8 cellular contexts compared by ENCODE assay signal in the genomic region with DNA sequence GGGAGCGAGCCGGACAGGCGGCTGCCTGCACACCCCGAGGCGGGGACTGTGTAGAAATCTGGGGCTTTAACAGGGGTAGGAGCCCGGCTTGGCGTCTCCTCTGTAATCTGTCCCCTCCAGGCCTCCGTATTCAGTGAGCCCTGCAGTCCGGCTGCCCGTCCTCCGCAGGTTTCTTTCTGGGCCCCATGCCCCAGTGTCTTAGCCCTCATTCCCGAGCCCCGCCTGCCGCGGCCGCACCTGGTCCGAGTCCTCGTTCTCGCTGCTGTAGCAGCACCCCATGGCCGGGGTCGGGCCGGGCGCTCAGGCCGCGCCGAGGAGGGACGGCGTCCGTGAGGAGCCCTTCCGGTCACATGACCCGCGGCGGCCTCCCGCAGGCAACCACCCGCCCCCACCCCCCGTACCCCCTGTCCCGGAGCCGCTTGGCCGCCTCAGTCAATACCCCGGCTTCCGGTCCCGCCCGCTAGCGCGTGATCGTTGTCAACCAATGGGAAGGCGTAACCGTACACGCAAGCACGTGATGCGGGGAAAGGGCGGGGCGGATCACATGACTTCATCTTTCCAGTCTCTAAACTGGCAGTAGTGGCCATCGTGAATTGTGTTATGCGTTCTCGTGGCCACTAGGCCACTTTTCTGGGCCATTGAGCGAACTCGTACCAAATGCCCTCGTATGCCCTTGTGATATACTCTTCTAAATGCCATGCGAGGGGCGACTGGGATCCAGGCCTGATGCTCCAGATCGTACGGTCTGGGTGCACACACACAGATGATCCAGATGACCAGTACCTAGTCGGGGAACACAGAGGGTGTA. TPM values are rescaled to one million over a fixed set of nuclear protein-coding genes. Genes with fewer than 3 reads are reported as not detected.
DNase-seq lines count a peak whose midpoint lies in the region; ATAC-seq, FAIRE-seq and TF ChIP-seq lines count a peak whose summit lies in the region.

A gene (minus strand): TSS at position 352 of the 808 bp plus-strand sequence. CDS start 73 bp downstream, at position 279.

- H3K27me3 Mint-ChIP-seq in Calu3 (ENCODE audit: unreplicated experiment) (no peaks in the 10 kb centered on the region), mesothelial cell of epicardium (ENCODE audit: low read depth) (no peaks in the 10 kb centered on the region)

- H3F3A ChIP-seq in OCI-LY1 (ENCODE audit: insufficient read depth, low read length) = no peaks in the 10 kb centered on the region

- H3K36me3 ChIP-seq in HUES64 (ENCODE audit: insufficient read depth, low read length) = peaks cover 29% of the 10 kb centered on the region
- H3K36me3 ChIP-seq in OCI-LY1 (ENCODE audit: insufficient read depth, low read length) = peaks cover 35% of the 10 kb centered on the region

- peak; percentile 33 for FAIRE-seq in endometrium (lab: Jason Lieb, UNC)

- H3K27me3 ChIP-seq in HUES64 (ENCODE audit: insufficient read depth, low read length) (no peaks in the 10 kb centered on the region), OCI-LY1 (ENCODE audit: insufficient read depth, low read length) (no peaks in the 10 kb centered on the region)

- CTCF ChIA-PET in Calu3 (lab: Charles Lee) = no interaction called here

- intact Hi-C loops in Calu3 (cut with micrococcal nuclease; ENCODE audit: unreplicated experiment) = no loop called here

- peak within 1 kb of the TSS; percentile 96 for H3K4me3 ChIP-seq in HUES64 (ENCODE audit: low read length)
- peak within 1 kb of the TSS; percentile 82 for H3K4me3 ChIP-seq in OCI-LY1 (ENCODE audit: low read depth, low read length, poor library complexity, severe bottlenecking)

- TF ChIP-seq CTCF in Calu3 (IDR thresholded peaks at IDR 0.05; ENCODE audit: unreplicated experiment) (no peak), OCI-LY1 (IDR thresholded peaks at IDR 0.05; ENCODE audit: low read length) (peak; percentile 34; the same call in 1 of the 2 replicates), mesothelial cell of epicardium (IDR thresholded peaks at IDR 0.05; ENCODE audit: unreplicated experiment) (peak; percentile 48)

- H3K4me1 ChIP-seq in HUES64 (ENCODE audit: insufficient read depth, low read length) (peaks cover 6% of the 10 kb centered on the region; the same call in 1 of the 2 replicates), OCI-LY1 (ENCODE audit: insufficient read depth, low read length, severe bottlenecking) (peaks cover 23% of the 10 kb centered on the region)

- WGBS in HUES64 = 5% methylated on average over 64 of the region's 64 CpGs

- H2AFZ ChIP-seq in OCI-LY1 (ENCODE audit: low read length) = no peak within 1 kb of the TSS

- H3K9ac ChIP-seq in HUES64 (ENCODE audit: low read depth, low read length) (peak within 1 kb of the TSS; percentile 97), OCI-LY1 (ENCODE audit: low read length) (peak within 1 kb of the TSS; percentile 98)

- H4K20me1 ChIP-seq in OCI-LY1 (ENCODE audit: insufficient read depth, low read length) = no peaks in the 10 kb centered on the region

- ATAC-seq in GM21423 (IDR thresholded peaks at IDR 0.05; ENCODE audit: unreplicated experiment) = peak; percentile 88

- peaks cover 12% of the 10 kb centered on the region for H3K79me2 ChIP-seq in OCI-LY1 (ENCODE audit: insufficient read depth, low read length)

- H3K9me3 Mint-ChIP-seq in Calu3 (ENCODE audit: low read depth, unreplicated experiment) (no peaks in the 10 kb centered on the region), mesothelial cell of epicardium (no peaks in the 10 kb centered on the region)

- H3K9me2 ChIP-seq in OCI-LY1 (ENCODE audit: low read depth, low read length) = no peaks in the 10 kb centered on the region

- peaks cover 20% of the 10 kb centered on the region for H3K4me1 Mint-ChIP-seq in Calu3 (ENCODE audit: low read depth, unreplicated experiment)
- peaks cover 30% of the 10 kb centered on the region for H3K4me1 Mint-ChIP-seq in mesothelial cell of epicardium

- H3K9me3 ChIP-seq in HUES64 (ENCODE audit: insufficient read depth, low read depth, low read length) (no peaks in the 10 kb centered on the region), OCI-LY1 (ENCODE audit: low read length) (no peaks in the 10 kb centered on the region)

- BruUV-seq in Calu3 (replicated peaks; lab: Mats Ljungman, UMichigan) = no TSS peak

- H3K36me3 Mint-ChIP-seq in Calu3 (ENCODE audit: insufficient read depth, unreplicated experiment) = peaks cover 36% of the 10 kb centered on the region
- peaks cover 9% of the 10 kb centered on the region for H3K36me3 Mint-ChIP-seq in mesothelial cell of epicardium

- H3K27ac ChIP-seq in HUES64 (ENCODE audit: low read depth, low read length) (peak within 1 kb of the TSS; percentile 95), OCI-LY1 (ENCODE audit: low read depth, low read length, poor library complexity, severe bottlenecking) (peak within 1 kb of the TSS; percentile 70)

- peak within 1 kb of the TSS; percentile 94 for H3K4me2 ChIP-seq in OCI-LY1 (ENCODE audit: low read length)

- DNase-seq in Calu3 (peak; percentile 98), mesothelial cell of epicardium (ENCODE audit: low spot score in 2 of 2, unreplicated experiment in 2 of 2) (peak; percentile 95)
- DNase-seq in activated CD8-positive, alpha-beta memory T cell treated with anti-CD3 and anti-CD28 coated beads, Interleukin-2, amount 50 U/mL, for 4 hours = peak; percentile 98
- DNase-seq in stimulated activated CD8-positive, alpha-beta memory T cell treated with anti-CD3 and anti-CD28 coated beads, Interleukin-15, amount 100 ng/mL, for 48 hours (ENCODE audit: low read depth in 2 of 2) = peak; percentile 96 to 97

- H3K27ac Mint-ChIP-seq in Calu3 (ENCODE audit: unreplicated experiment) (peak within 1 kb of the TSS; percentile 71), mesothelial cell of epicardium (peak within 1 kb of the TSS; percentile 88)

- H3K4me3 Mint-ChIP-seq in Calu3 (ENCODE audit: low read depth, unreplicated experiment) (peak within 1 kb of the TSS; percentile 75), mesothelial cell of epicardium (peak within 1 kb of the TSS; percentile 88)

RNA-seq across cellular contexts. Expression of the gene that starts here (rescaled TPM):
- total RNA-seq in Calu3 (2022) (67.1 and 73.5 TPM in 2 replicates), mesothelial cell of epicardium (69.1 to 76.5 TPM (median 74.2 TPM) in 3 replicates)
- polyA plus RNA-seq in HUES64 (2013, experiment 1 of 2) = 118 TPM
- 114 TPM for polyA plus RNA-seq in HUES64 (2013, experiment 2 of 2)

Comparison
In these comparisons a context has a peak if more than half of its experiments do, and no peak if none do; other contexts are left out.
1. Peak in every context shown above with its lines: DNase-seq, ATAC-seq, H3K4me3 ChIP-seq and H3K27ac ChIP-seq.